In the genomic region with DNA sequence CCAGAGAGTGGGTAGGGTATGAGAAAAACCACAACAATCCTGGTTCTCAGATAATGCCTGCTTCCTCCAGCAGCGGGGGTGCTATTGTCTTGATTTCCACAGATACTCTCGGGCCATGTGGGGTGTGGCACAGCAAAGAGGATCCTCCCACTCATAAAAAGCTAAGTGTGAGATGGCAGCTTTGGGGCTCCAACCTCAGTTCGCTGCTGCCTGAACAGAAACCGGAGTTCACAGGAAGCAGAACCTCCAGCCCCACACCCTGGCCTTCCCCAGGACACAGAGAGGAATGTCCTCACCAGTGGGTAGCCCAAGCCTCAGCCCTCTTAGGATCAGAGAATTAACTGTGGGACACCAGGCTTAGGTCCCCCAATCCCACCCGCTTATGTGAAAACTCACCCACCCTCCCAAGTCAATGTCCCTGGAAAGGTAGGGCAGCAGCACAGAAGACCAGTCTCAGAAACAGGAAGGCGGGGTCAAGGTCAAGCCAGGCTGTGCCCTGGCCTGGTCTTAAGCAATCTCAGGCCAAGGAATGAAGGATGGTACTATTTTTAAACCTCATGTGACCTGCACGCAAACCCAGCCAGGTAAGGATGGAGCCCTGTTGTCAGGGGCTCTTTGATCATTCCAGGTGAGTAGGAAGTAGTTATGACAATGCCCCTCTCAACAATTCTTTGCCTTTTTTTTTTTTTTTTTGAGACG, we compare ENCODE assay signal across 13 cellular contexts. TPM values are rescaled to one million over a fixed set of nuclear protein-coding genes. Genes with fewer than 3 reads are reported as not detected.
A peak's percentile ranks its signal among the peaks of the same experiment; 100 is the strongest.
DNase-seq lines count a peak whose midpoint lies in the region; ATAC-seq and TF ChIP-seq lines count a peak whose summit lies in the region.
"Had no signal": no experiment of that assay in that cellular context is flagged by ENCODE, and none has a peak within 500 bp of the region (broad histone marks: within the 10 kb centered on the region; RNA-seq: fewer than 3 reads in every experiment).

No MANE protein-coding gene starts in this region.

- 0 out of 2 replicates have a peak overlapping the region, but pooled peaks have one; percentile 26 for H3K4me2 ChIP-seq in GM23338

- H3K27me3 ChIP-seq in GM23338 (ENCODE audit: insufficient read depth) (no peaks in the 10 kb centered on the region), adipocyte (replicated peaks; ENCODE audit: control insufficient read depth, insufficient read depth, low read length) (no peaks in the 10 kb centered on the region), spleen (replicated peaks in 1 of 7) (no peaks in the 10 kb centered on the region)

- H3K27ac Mint-ChIP-seq in GM23338: peak overlapping the region; percentile 57
- no peak overlapping the region for H3K27ac Mint-ChIP-seq in activated CD8-positive, alpha-beta T cell treated with anti-CD3 and anti-CD28 coated beads, Interleukin-2, amount 10 ng/mL, durations not matched to agents 7 days and 5 days
- H3K27ac Mint-ChIP-seq in activated T-helper 1 cell treated with anti-CD3 and anti-CD28 coated beads, Interleukin-12 subunit alpha, Interleukin-12 subunit beta, Interleukin-2, Interleukin-4 antibody, amounts not matched to agents 30 ng/mL and 10 ng/mL and 1 ng/mL, durations not matched to agents 14 hours and 24 hours and 36 hours: no peak overlapping the region
- H3K27ac Mint-ChIP-seq: activated naive CD4-positive, alpha-beta T cell treated with anti-CD3 and anti-CD28 coated beads, Interleukin-2, amount 50 U/mL, for 24 hours had no signal

- TF ChIP-seq CTCF in GM23338 (conservative IDR thresholded peaks at IDR 0.05; ENCODE audit: low read depth in 2 of 2) (no peak), spleen (IDR thresholded peaks at IDR 0.05 in 8 of 11, conservative IDR thresholded peaks at IDR 0.05 in 3 of 11) (no peak)

- CTCF ChIA-PET in activated CD8-positive, alpha-beta T cell treated with anti-CD3 and anti-CD28 coated beads, Interleukin-2, amount 10 ng/mL, durations not matched to agents 7 days and 5 days (lab: Charles Lee): interaction anchor here (0.8 to 1.3 kb wide), 3 partner anchors 9 to 130 kb away, joined by 3 read pairs; a partner anchor contains a TSS

- H3K79me2 ChIP-seq in GM23338 (replicated peaks; ENCODE audit: insufficient read depth): peaks cover 99% of the 10 kb centered on the region

- POLR2A ChIA-PET in activated CD8-positive, alpha-beta T cell treated with anti-CD3 and anti-CD28 coated beads, Interleukin-2, amount 10 ng/mL, durations not matched to agents 7 days and 5 days (lab: Charles Lee): interaction anchor here (1.4 kb wide), 1 partner anchor 9 kb away, joined by 7 read pairs; a partner anchor contains a TSS

- H3K4me3 Mint-ChIP-seq in GM23338: no peak overlapping the region
- no peak overlapping the region for H3K4me3 Mint-ChIP-seq in activated CD8-positive, alpha-beta T cell treated with anti-CD3 and anti-CD28 coated beads, Interleukin-2, amount 10 ng/mL, durations not matched to agents 7 days and 5 days
- no peak overlapping the region for H3K4me3 Mint-ChIP-seq in activated T-helper 1 cell treated with anti-CD3 and anti-CD28 coated beads, Interleukin-12 subunit alpha, Interleukin-12 subunit beta, Interleukin-2, Interleukin-4 antibody, amounts not matched to agents 30 ng/mL and 10 ng/mL and 1 ng/mL, durations not matched to agents 14 hours and 24 hours and 36 hours
- H3K4me3 Mint-ChIP-seq: activated naive CD4-positive, alpha-beta T cell treated with anti-CD3 and anti-CD28 coated beads, Interleukin-2, amount 50 U/mL, for 24 hours; stimulated activated naive CD8-positive, alpha-beta T cell treated with anti-CD3 and anti-CD28 coated beads, Interleukin-15, amount 100 ng/mL, for 72 hours had no signal

- peaks cover 26% of the 10 kb centered on the region for H3K36me3 Mint-ChIP-seq in GM23338 (ENCODE audit: low read depth)
- peaks cover 14% of the 10 kb centered on the region for H3K36me3 Mint-ChIP-seq in activated CD8-positive, alpha-beta T cell treated with anti-CD3 and anti-CD28 coated beads, Interleukin-2, amount 10 ng/mL, durations not matched to agents 7 days and 5 days (ENCODE audit: low read depth)
- H3K36me3 Mint-ChIP-seq in activated T-helper 1 cell treated with anti-CD3 and anti-CD28 coated beads, Interleukin-12 subunit alpha, Interleukin-12 subunit beta, Interleukin-2, Interleukin-4 antibody, amounts not matched to agents 30 ng/mL and 10 ng/mL and 1 ng/mL, durations not matched to agents 14 hours and 24 hours and 36 hours (ENCODE audit: low read depth): peaks cover 7% of the 10 kb centered on the region
- H3K36me3 Mint-ChIP-seq: activated naive CD4-positive, alpha-beta T cell treated with anti-CD3 and anti-CD28 coated beads, Interleukin-2, amount 50 U/mL, for 24 hours had no signal

- H3K9ac ChIP-seq in adipocyte (ENCODE audit: low read length): peak overlapping the region; percentile 59

- no peak for DNase-seq in GM23338 (ENCODE audit: low spot score)
- no peak for DNase-seq in adipocyte (ENCODE audit: low read depth)
- DNase-seq in left lobe of liver (ENCODE audit: low spot score): no peak
- no peak for DNase-seq in spleen
- DNase-seq in activated gamma-delta T cell (lab: John Stamatoyannopoulos, UW): no peak
- DNase-seq in activated CD8-positive, alpha-beta T cell treated with anti-CD3 and anti-CD28 coated beads, Interleukin-2, amount 10 ng/mL, durations not matched to agents 7 days and 5 days: no peak
- no peak for DNase-seq in activated T-helper 1 cell treated with anti-CD3 and anti-CD28 coated beads, Interleukin-12 subunit alpha, Interleukin-12 subunit beta, Interleukin-2, Interleukin-4 antibody, amounts not matched to agents 30 ng/mL and 10 ng/mL and 1 ng/mL, durations not matched to agents 14 hours and 24 hours and 36 hours (ENCODE audit: low spot score)
- DNase-seq in stimulated activated CD4-positive, alpha-beta T cell treated with anti-CD3 and anti-CD28 coated beads, Interleukin-12 subunit alpha, Interleukin-12 subunit beta, amount 100 ng/mL, for 4 hours: no peak
- DNase-seq: kidney glomerular epithelial cell; NCI-H345; stimulated activated naive CD8-positive, alpha-beta T cell treated with anti-CD3 and anti-CD28 coated beads, Interleukin-15, amount 100 ng/mL, for 72 hours had no signal

- WGBS in spleen, 5 donors: 59 to 73% (median 68%) methylated on average over 7 to 8 of the region's 8 CpGs

- H2AFZ ChIP-seq in GM23338: no peak overlapping the region

- ATAC-seq in GM23338: no peak
- peak; percentile 51 for ATAC-seq in left lobe of liver
- ATAC-seq in activated CD8-positive, alpha-beta T cell treated with anti-CD3 and anti-CD28 coated beads, Interleukin-2, amount 10 ng/mL, durations not matched to agents 7 days and 5 days: no peak
- ATAC-seq: stimulated activated naive CD8-positive, alpha-beta T cell treated with anti-CD3 and anti-CD28 coated beads, Interleukin-15, amount 100 ng/mL, for 72 hours had no signal

- H3K9me3 Mint-ChIP-seq in GM23338: no peaks in the 10 kb centered on the region
- H3K9me3 Mint-ChIP-seq in activated CD8-positive, alpha-beta T cell treated with anti-CD3 and anti-CD28 coated beads, Interleukin-2, amount 10 ng/mL, durations not matched to agents 7 days and 5 days (ENCODE audit: insufficient read depth): no peaks in the 10 kb centered on the region
- H3K9me3 Mint-ChIP-seq in activated T-helper 1 cell treated with anti-CD3 and anti-CD28 coated beads, Interleukin-12 subunit alpha, Interleukin-12 subunit beta, Interleukin-2, Interleukin-4 antibody, amounts not matched to agents 30 ng/mL and 10 ng/mL and 1 ng/mL, durations not matched to agents 14 hours and 24 hours and 36 hours: no peaks in the 10 kb centered on the region
- H3K9me3 Mint-ChIP-seq: activated naive CD4-positive, alpha-beta T cell treated with anti-CD3 and anti-CD28 coated beads, Interleukin-2, amount 50 U/mL, for 24 hours; stimulated activated naive CD8-positive, alpha-beta T cell treated with anti-CD3 and anti-CD28 coated beads, Interleukin-15, amount 100 ng/mL, for 72 hours had no signal

- H3K27ac ChIP-seq in GM23338 (ENCODE audit: low read depth): no peak overlapping the region
- peak overlapping the region in 7 of 8 donors; percentile 17 to 87 (median 43) for H3K27ac ChIP-seq in spleen
- H3K27ac ChIP-seq: HL-60 had no signal

- no peak for TF ChIP-seq POLR2A in spleen (IDR thresholded peaks at IDR 0.05)

- H3K9me3 ChIP-seq in adipocyte (ENCODE audit: control insufficient read depth, low read length) (no peaks in the 10 kb centered on the region), spleen (no peaks in the 10 kb centered on the region)

- peaks cover 47% of the 10 kb centered on the region for H4K20me1 ChIP-seq in GM23338 (replicated peaks; ENCODE audit: insufficient read depth)

- no peak overlapping the region for H3K4me3 ChIP-seq in GM23338
- H3K4me3 ChIP-seq in adipocyte (ENCODE audit: low read length): peak overlapping the region; percentile 27
- no peak overlapping the region for H3K4me3 ChIP-seq in spleen

- H3K4me1 Mint-ChIP-seq in GM23338: peaks cover 43% of the 10 kb centered on the region
- H3K4me1 Mint-ChIP-seq in activated CD8-positive, alpha-beta T cell treated with anti-CD3 and anti-CD28 coated beads, Interleukin-2, amount 10 ng/mL, durations not matched to agents 7 days and 5 days (ENCODE audit: low read depth): peaks cover 32% of the 10 kb centered on the region
- peaks cover 30% of the 10 kb centered on the region for H3K4me1 Mint-ChIP-seq in activated T-helper 1 cell treated with anti-CD3 and anti-CD28 coated beads, Interleukin-12 subunit alpha, Interleukin-12 subunit beta, Interleukin-2, Interleukin-4 antibody, amounts not matched to agents 30 ng/mL and 10 ng/mL and 1 ng/mL, durations not matched to agents 14 hours and 24 hours and 36 hours (ENCODE audit: low read depth)

- H3K9me2 ChIP-seq in GM23338 (ENCODE audit: insufficient read depth): no peaks in the 10 kb centered on the region

- H3K36me3 ChIP-seq in GM23338 (ENCODE audit: insufficient read depth) (no peaks in the 10 kb centered on the region; the same call in 1 of the 2 replicates), adipocyte (ENCODE audit: control insufficient read depth, insufficient read depth, low read length, severe bottlenecking) (peaks cover 43% of the 10 kb centered on the region), spleen (peaks cover 0 to 81% (median 28%) of the 10 kb centered on the region in 6 donors)

- intact Hi-C loops in spleen (cut with DNase I; ENCODE audit: low total_unique reads): no loop called here
- intact Hi-C loops in activated T-helper 1 cell treated with anti-CD3 and anti-CD28 coated beads, Interleukin-12 subunit alpha, Interleukin-12 subunit beta, Interleukin-2, Interleukin-4 antibody, amounts not matched to agents 30 ng/mL and 10 ng/mL and 1 ng/mL, durations not matched to agents 14 hours and 24 hours and 36 hours (cut with micrococcal nuclease): no loop called here

- H3K4me1 ChIP-seq in GM23338 (ENCODE audit: insufficient read depth) (peaks cover 30% of the 10 kb centered on the region), adipocyte (ENCODE audit: control insufficient read depth, insufficient read depth, low read length) (peaks cover 61% of the 10 kb centered on the region), spleen (peaks cover 19 to 99% (median 65%) of the 10 kb centered on the region in 6 donors)

- no peaks in the 10 kb centered on the region; the same call in 1 of the 2 replicates for H3F3A ChIP-seq in GM23338 (replicated peaks; ENCODE audit: low read depth)

- H3K27me3 Mint-ChIP-seq in GM23338 (ENCODE audit: insufficient read depth, low read depth, poor library complexity): peaks cover 7% of the 10 kb centered on the region
- H3K27me3 Mint-ChIP-seq in activated CD8-positive, alpha-beta T cell treated with anti-CD3 and anti-CD28 coated beads, Interleukin-2, amount 10 ng/mL, durations not matched to agents 7 days and 5 days (ENCODE audit: low read depth): no peaks in the 10 kb centered on the region
- no peaks in the 10 kb centered on the region for H3K27me3 Mint-ChIP-seq in activated T-helper 1 cell treated with anti-CD3 and anti-CD28 coated beads, Interleukin-12 subunit alpha, Interleukin-12 subunit beta, Interleukin-2, Interleukin-4 antibody, amounts not matched to agents 30 ng/mL and 10 ng/mL and 1 ng/mL, durations not matched to agents 14 hours and 24 hours and 36 hours (ENCODE audit: insufficient read depth)
- H3K27me3 Mint-ChIP-seq: activated naive CD4-positive, alpha-beta T cell treated with anti-CD3 and anti-CD28 coated beads, Interleukin-2, amount 50 U/mL, for 24 hours; stimulated activated naive CD8-positive, alpha-beta T cell treated with anti-CD3 and anti-CD28 coated beads, Interleukin-15, amount 100 ng/mL, for 72 hours had no signal

RNA-seq across cellular contexts. Expression of a gene that starts 9.0 kb away (rescaled TPM):
- 45.2 and 56.2 TPM in 2 replicates for total RNA-seq in GM23338 (2014; rRNA removed; shearing (Covaris generic))
- polyA plus RNA-seq in GM23338 (2016; fragmentation: Nextera tagmentation; extraction: Ambion mirVana): 15.8 and 16.8 TPM in 2 replicates
- 7.0 TPM for total RNA-seq in left lobe of liver
- 10 to 100 TPM; 43.4 to 72.5 (median 49.9) TPM for total RNA-seq in spleen
- polyA plus RNA-seq in spleen: 10 to 100 TPM; 10.4 to 20.6 (median 11.7) TPM
- 10 to 100 TPM; 35.7 to 38.8 TPM for total RNA-seq in activated CD8-positive, alpha-beta T cell treated with anti-CD3 and anti-CD28 coated beads, Interleukin-2, amount 10 ng/mL, durations not matched to agents 7 days and 5 days
- 48.3 and 51.2 TPM in 2 replicates for total RNA-seq in activated T-helper 1 cell treated with anti-CD3 and anti-CD28 coated beads, Interleukin-12 subunit alpha, Interleukin-12 subunit beta, Interleukin-2, Interleukin-4 antibody, amounts not matched to agents 30 ng/mL and 10 ng/mL and 1 ng/mL, durations not matched to agents 14 hours and 24 hours and 36 hours

RNA-seq across cellular contexts. Expression of a gene that starts 9.3 kb away (rescaled TPM):
- 20.7 and 20.8 TPM in 2 replicates for total RNA-seq in GM23338 (2014; rRNA removed; shearing (Covaris generic))
- polyA plus RNA-seq in GM23338 (2016; fragmentation: Nextera tagmentation; extraction: Ambion mirVana) (20.8 and 26.8 TPM in 2 replicates), spleen (1 to 10 TPM; 5.7 to 9.2 (median 6.9) TPM)
- total RNA-seq in left lobe of liver (19.2 TPM), spleen (10 to 100 TPM; 33.1 to 63.1 (median 43.1) TPM)
- total RNA-seq in activated CD8-positive, alpha-beta T cell treated with anti-CD3 and anti-CD28 coated beads, Interleukin-2, amount 10 ng/mL, durations not matched to agents 7 days and 5 days: 10 to 100 TPM; 32.0 to 34.1 TPM
- total RNA-seq in activated T-helper 1 cell treated with anti-CD3 and anti-CD28 coated beads, Interleukin-12 subunit alpha, Interleukin-12 subunit beta, Interleukin-2, Interleukin-4 antibody, amounts not matched to agents 30 ng/mL and 10 ng/mL and 1 ng/mL, durations not matched to agents 14 hours and 24 hours and 36 hours: 28.7 and 29.3 TPM in 2 replicates
